ENCODE assay signal across 10 cellular contexts in genomic region chr2:181183878-181184553, GRCh38.
DNase-seq lines count a peak whose midpoint lies in the region; ATAC-seq, FAIRE-seq and TF ChIP-seq lines count a peak whose summit lies in the region.
"Had no signal": no experiment of that assay in that cellular context is flagged by ENCODE, and none has a peak within 500 bp of the region (broad histone marks: within the 10 kb centered on the region; RNA-seq: fewer than 3 reads in every experiment).

No MANE protein-coding gene starts in this region.

- peaks cover 24% of the 10 kb centered on the region for H3K4me1 ChIP-seq in OCI-LY1 (ENCODE audit: insufficient read depth, low read length, severe bottlenecking)
- no peaks in the 10 kb centered on the region for H3K4me1 ChIP-seq in adrenal gland (replicated peaks in 1 of 2)

- H3K79me2 ChIP-seq in OCI-LY1 (ENCODE audit: insufficient read depth, low read length), result no peaks in the 10 kb centered on the region

- ATAC-seq in GM19452 (IDR thresholded peaks at IDR 0.05; ENCODE audit: unreplicated experiment) (peak; percentile 93), HG03066 (IDR thresholded peaks at IDR 0.05; ENCODE audit: low read depth, unreplicated experiment) (peak; percentile 99)
- no peak for ATAC-seq in natural killer cell treated with Interleukin-12 subunit alpha and Interleukin-12 subunit beta and Interleukin-15 and Interleukin-18, amount 100 ng/mL, for 72 hours
- ATAC-seq in activated CD4-positive, alpha-beta T cell treated with anti-CD3 and anti-CD28 coated beads for 36 hours, result no peak

- H3K4me2 ChIP-seq in OCI-LY1 (ENCODE audit: low read length), result peak overlapping the region; percentile 44

- H3K36me3 Mint-ChIP-seq in immature natural killer cell, result peaks cover 3 to 15% (median 3%) of the 10 kb centered on the region in 3 donors
- peaks cover 7% of the 10 kb centered on the region for H3K36me3 Mint-ChIP-seq in natural killer cell treated with Interleukin-12 subunit alpha and Interleukin-12 subunit beta and Interleukin-15 and Interleukin-18, amount 100 ng/mL, for 72 hours
- H3K36me3 Mint-ChIP-seq in activated CD4-positive, alpha-beta T cell treated with anti-CD3 and anti-CD28 coated beads for 36 hours (ENCODE audit: low read depth), result peaks cover 4% of the 10 kb centered on the region

- H3F3A ChIP-seq in OCI-LY1 (ENCODE audit: insufficient read depth, low read length), result no peaks in the 10 kb centered on the region

- H3K4me3 Mint-ChIP-seq in immature natural killer cell, result no peak overlapping the region
- H3K4me3 Mint-ChIP-seq in natural killer cell treated with Interleukin-12 subunit alpha and Interleukin-12 subunit beta and Interleukin-15 and Interleukin-18, amount 100 ng/mL, for 72 hours, result no peak overlapping the region
- H3K4me3 Mint-ChIP-seq in activated CD4-positive, alpha-beta T cell treated with anti-CD3 and anti-CD28 coated beads for 36 hours, result no peak overlapping the region

- intact Hi-C loops in activated CD4-positive, alpha-beta T cell treated with anti-CD3 and anti-CD28 coated beads for 36 hours (cut with DNase I, micrococcal nuclease), result no loop called here
- intact Hi-C loops in adrenal gland (cut with DNase I), result no loop called here

- CTCF ChIA-PET in activated CD4-positive, alpha-beta T cell treated with anti-CD3 and anti-CD28 coated beads for 36 hours (lab: Charles Lee), result interaction anchor here (0.7 kb wide), 1 partner anchor 136 kb away, joined by 3 read pairs; no protein-coding TSS in a partner anchor

- peak overlapping the region; percentile 8 for H3K4me3 ChIP-seq in OCI-LY1 (ENCODE audit: low read depth, low read length, poor library complexity, severe bottlenecking)
- H3K4me3 ChIP-seq in adrenal gland, result no peak overlapping the region
- H3K4me3 ChIP-seq: BLaER1 treated with 17β-estradiol and CSF1 and Interleukin-3, amounts not matched to agents 10 nM and 100 nM had no signal

- H3K27me3 Mint-ChIP-seq in immature natural killer cell (ENCODE audit: low read depth in 3 of 3), result peaks cover 0 to 1% (median 0%) of the 10 kb centered on the region in 3 donors
- H3K27me3 Mint-ChIP-seq in natural killer cell treated with Interleukin-12 subunit alpha and Interleukin-12 subunit beta and Interleukin-15 and Interleukin-18, amount 100 ng/mL, for 72 hours, result no peaks in the 10 kb centered on the region
- no peaks in the 10 kb centered on the region for H3K27me3 Mint-ChIP-seq in activated CD4-positive, alpha-beta T cell treated with anti-CD3 and anti-CD28 coated beads for 36 hours

- H3K9ac ChIP-seq in OCI-LY1 (ENCODE audit: low read length), result peak overlapping the region; percentile 24; the same call in 1 of the 2 replicates
- H3K9ac ChIP-seq: BLaER1 treated with 17β-estradiol and CSF1 and Interleukin-3, amounts not matched to agents 10 nM and 100 nM had no signal

- peak overlapping the region; percentile 79 for H3K27ac ChIP-seq in OCI-LY1 (ENCODE audit: low read depth, low read length, poor library complexity, severe bottlenecking)
- H3K27ac ChIP-seq in adrenal gland, result no peak overlapping the region
- H3K27ac ChIP-seq: BLaER1 treated with 17β-estradiol and CSF1 and Interleukin-3, amounts not matched to agents 10 nM and 100 nM had no signal

- H3K4me1 Mint-ChIP-seq in immature natural killer cell, result peaks cover 20 to 22% of the 10 kb centered on the region in 2 donors
- H3K4me1 Mint-ChIP-seq in natural killer cell treated with Interleukin-12 subunit alpha and Interleukin-12 subunit beta and Interleukin-15 and Interleukin-18, amount 100 ng/mL, for 72 hours (ENCODE audit: low read depth in 2 of 2), result peaks cover 18 to 32% of the 10 kb centered on the region in 2 donors
- peaks cover 18% of the 10 kb centered on the region for H3K4me1 Mint-ChIP-seq in activated CD4-positive, alpha-beta T cell treated with anti-CD3 and anti-CD28 coated beads for 36 hours

- H3K36me3 ChIP-seq in OCI-LY1 (ENCODE audit: insufficient read depth, low read length), result no peaks in the 10 kb centered on the region
- H3K36me3 ChIP-seq in adrenal gland (replicated peaks in 1 of 2), result no peaks in the 10 kb centered on the region
- H3K36me3 ChIP-seq: BLaER1 treated with 17β-estradiol and CSF1 and Interleukin-3, amounts not matched to agents 10 nM and 100 nM had no signal

- 64 to 76% (median 64%) methylated on average over 4 of the region's 4 CpGs for WGBS in adrenal gland, 4 donors

- TF ChIP-seq POLR2A in adrenal gland (IDR thresholded peaks at IDR 0.05), result no peak

- peak overlapping the region in 3 of 6 donors; percentile 5 to 58 (median 56) for H3K27ac Mint-ChIP-seq in immature natural killer cell
- H3K27ac Mint-ChIP-seq in natural killer cell treated with Interleukin-12 subunit alpha and Interleukin-12 subunit beta and Interleukin-15 and Interleukin-18, amount 100 ng/mL, for 72 hours, result peak overlapping the region in 1 of 2 donors; percentile 18
- H3K27ac Mint-ChIP-seq in activated CD4-positive, alpha-beta T cell treated with anti-CD3 and anti-CD28 coated beads for 36 hours, result no peak overlapping the region

- H3K9me3 ChIP-seq in OCI-LY1 (ENCODE audit: low read length) (no peaks in the 10 kb centered on the region), adrenal gland (replicated peaks in 1 of 3) (no peaks in the 10 kb centered on the region)

- no peaks in the 10 kb centered on the region for H3K9me3 Mint-ChIP-seq in immature natural killer cell
- peaks cover 4% of the 10 kb centered on the region for H3K9me3 Mint-ChIP-seq in natural killer cell treated with Interleukin-12 subunit alpha and Interleukin-12 subunit beta and Interleukin-15 and Interleukin-18, amount 100 ng/mL, for 72 hours
- H3K9me3 Mint-ChIP-seq in activated CD4-positive, alpha-beta T cell treated with anti-CD3 and anti-CD28 coated beads for 36 hours (ENCODE audit: low read depth), result peaks cover 4% of the 10 kb centered on the region

- H3K9me2 ChIP-seq in OCI-LY1 (ENCODE audit: low read depth, low read length), result no peaks in the 10 kb centered on the region

- POLR2A ChIA-PET in activated CD4-positive, alpha-beta T cell treated with anti-CD3 and anti-CD28 coated beads for 36 hours (lab: Charles Lee), result no interaction called here

- peak; percentile 68 for FAIRE-seq in D721Med (lab: Jason Lieb, UNC)

- H2AFZ ChIP-seq in OCI-LY1 (ENCODE audit: low read length), result peak overlapping the region; percentile 53; the same call in 1 of the 2 replicates

- no peaks in the 10 kb centered on the region for H4K20me1 ChIP-seq in OCI-LY1 (ENCODE audit: insufficient read depth, low read length)
- H4K20me1 ChIP-seq: BLaER1 treated with 17β-estradiol and CSF1 and Interleukin-3, amounts not matched to agents 10 nM and 100 nM had no signal

- DNase-seq in D721Med (ENCODE audit: insufficient read length, low spot score) (no peak), immature natural killer cell (no peak), adrenal gland (no peak)
- no peak for DNase-seq in natural killer cell treated with Interleukin-12 subunit alpha and Interleukin-12 subunit beta and Interleukin-15 and Interleukin-18, amount 100 ng/mL, for 72 hours (ENCODE audit: low spot score)
- no peak for DNase-seq in activated CD4-positive, alpha-beta T cell treated with anti-CD3 and anti-CD28 coated beads for 36 hours
- DNase-seq: substantia nigra had no signal

- no peak for TF ChIP-seq CTCF in D721Med (IDR thresholded peaks at IDR 0.05; ENCODE audit: insufficient read depth, missing control alignments)
- no peak for TF ChIP-seq CTCF in OCI-LY1 (IDR thresholded peaks at IDR 0.05; ENCODE audit: low read length)
- no peak for TF ChIP-seq CTCF in adrenal gland (IDR thresholded peaks at IDR 0.05)

- H3K27me3 ChIP-seq in OCI-LY1 (ENCODE audit: insufficient read depth, low read length) (no peaks in the 10 kb centered on the region), adrenal gland (no peaks in the 10 kb centered on the region)
- H3K27me3 ChIP-seq: BLaER1 treated with 17β-estradiol and CSF1 and Interleukin-3, amounts not matched to agents 10 nM and 100 nM had no signal

Comparison
In these comparisons a context has a peak if more than half of its experiments do, and no peak if none do; other contexts are left out.
1. ATAC-seq: peak in GM19452 (single experiment) and HG03066 (single experiment); none in natural killer cell treated with Interleukin-12 subunit alpha and Interleukin-12 subunit beta and Interleukin-15 and Interleukin-18, amount 100 ng/mL, for 72 hours (0 of 2) and activated CD4-positive, alpha-beta T cell treated with anti-CD3 and anti-CD28 coated beads for 36 hours (single experiment).